Comparison of ENCODE assay signal across 17 cellular contexts in genomic region chr5:13629218-13629617, GRCh38.
DNase-seq lines count a peak whose midpoint lies in the region; ATAC-seq, FAIRE-seq and TF ChIP-seq lines count a peak whose summit lies in the region.
"Had no signal": no experiment of that assay in that cellular context is flagged by ENCODE, and none has a peak within 500 bp of the region (broad histone marks: within the 10 kb centered on the region; RNA-seq: fewer than 3 reads in every experiment).

No MANE protein-coding gene starts in this region.

- intact Hi-C loops in head of caudate nucleus (cut with DNase I), result no loop called here

- DNase-seq in A172 (ENCODE audit: low spot score), result peak; percentile 53
- peak; percentile 5 for DNase-seq in LHCN-M2 (ENCODE audit: low read depth)
- peak; percentile 34 for DNase-seq in bronchial epithelial cell (ENCODE audit: low read depth)
- peak; percentile 22 for DNase-seq in renal cortical epithelial cell (ENCODE audit: low read depth)
- DNase-seq in activated CD4-positive, alpha-beta T cell treated with anti-CD3 and anti-CD28 coated beads, Interleukin-2, amount 50 U/mL, for 4 hours, result no peak
- DNase-seq in head of caudate nucleus, result no peak
- DNase-seq: AML-193; Calu3; CD4-positive, CD25-positive, alpha-beta regulatory T cell; DMS 273 treated with DMSO at 0.1 percent for 48 hours; GF-D8; IMR-90 had no signal

- FAIRE-seq in bronchial epithelial cell (lab: Jason Lieb, UNC), result no peak
- FAIRE-seq: GM19239, H1 had no signal

- no peak for TF ChIP-seq CTCF in bronchial epithelial cell (IDR thresholded peaks at IDR 0.05; ENCODE audit: insufficient read depth, low read length, severe bottlenecking)

- ATAC-seq in GM21390 (IDR thresholded peaks at IDR 0.05; ENCODE audit: unreplicated experiment), result no peak

- H3K27me3 ChIP-seq in bronchial epithelial cell (ENCODE audit: control insufficient read depth, insufficient read depth, low read length), result no peaks in the 10 kb centered on the region
- H3K27me3 ChIP-seq: BLaER1 had no signal

- H3K4me3 ChIP-seq in bronchial epithelial cell (ENCODE audit: low read depth, low read length), result no peak overlapping the region
- H3K4me3 ChIP-seq: BLaER1, HAP-1 had no signal

- no peaks in the 10 kb centered on the region for H3K36me3 ChIP-seq in bronchial epithelial cell (ENCODE audit: control insufficient read depth, insufficient read depth, low read length)
- H3K36me3 ChIP-seq: BLaER1, HAP-1 had no signal

Comparison
In these comparisons a context has a peak if more than half of its experiments do, and no peak if none do; other contexts are left out.
1. DNase-seq: peak in A172 (single experiment), LHCN-M2 (single experiment), bronchial epithelial cell (single experiment) and renal cortical epithelial cell (single experiment); none in activated CD4-positive, alpha-beta T cell treated with anti-CD3 and anti-CD28 coated beads, Interleukin-2, amount 50 U/mL, for 4 hours (0 of 2) and head of caudate nucleus (0 of 42).